In the genomic region with DNA sequence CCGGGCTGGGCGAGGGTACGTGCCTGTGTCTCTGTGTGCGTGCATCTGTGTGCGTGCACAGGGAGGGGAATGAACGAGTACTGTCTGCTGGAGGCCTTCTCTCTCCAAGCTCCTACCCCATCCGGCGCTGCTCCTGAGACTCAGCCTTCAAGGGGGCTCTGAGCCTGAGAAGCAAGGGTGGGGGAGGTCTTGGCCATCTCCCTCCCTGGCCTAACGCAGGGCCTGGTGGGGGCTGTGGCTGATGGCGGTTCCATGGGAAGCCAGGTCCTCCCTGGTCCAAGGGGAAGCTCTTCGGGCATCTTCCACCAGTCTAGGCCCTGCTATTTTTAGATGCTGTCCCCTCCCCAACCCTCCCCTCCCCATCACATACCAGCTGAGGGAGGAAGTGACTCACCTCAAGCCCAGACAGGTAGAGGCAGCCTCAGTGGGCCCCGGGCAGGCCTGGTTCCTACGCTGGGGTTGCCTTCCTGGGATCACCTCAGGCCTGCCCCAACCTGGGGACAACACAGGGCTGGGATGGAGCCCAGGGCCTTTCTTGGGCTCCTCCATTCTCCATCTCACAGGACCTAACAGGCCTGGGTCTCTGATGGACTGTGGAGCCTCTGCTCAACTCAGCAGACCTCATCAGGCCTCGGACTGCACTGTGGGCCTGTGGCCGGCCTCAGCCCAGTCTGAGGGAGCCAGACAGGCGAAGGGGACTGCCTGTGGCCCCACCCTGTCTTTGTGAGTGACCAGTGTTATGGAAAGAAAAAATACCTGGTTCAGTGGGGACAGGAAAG, we compare ENCODE assay signal across 1 cellular context.
A peak's percentile ranks its signal among the peaks of the same experiment; 100 is the strongest.
TF ChIP-seq lines count a peak whose summit lies in the region.

No MANE protein-coding gene starts in this region.

TF ChIP-seq in HepG2, 621 proteins besides CTCF, POLR2A, EP300 and RAD21 (continues in another document):
- no peak for TF ChIP-seq GTF3A (CRISPR knock-in tag; conservative IDR thresholded peaks at IDR 0.05)
- no peak for TF ChIP-seq NKX3-1 (CRISPR knock-in tag; IDR thresholded peaks at IDR 0.05)
- TF ChIP-seq ZNF713 (CRISPR knock-in tag; IDR thresholded peaks at IDR 0.05), result no peak
- TF ChIP-seq ZNF563 (CRISPR knock-in tag; IDR thresholded peaks at IDR 0.05), result no peak
- no peak for TF ChIP-seq EHMT2 (IDR thresholded peaks at IDR 0.05; ENCODE audit: borderline replicate concordance, low read depth, low read length)
- TF ChIP-seq, protein P1, sequence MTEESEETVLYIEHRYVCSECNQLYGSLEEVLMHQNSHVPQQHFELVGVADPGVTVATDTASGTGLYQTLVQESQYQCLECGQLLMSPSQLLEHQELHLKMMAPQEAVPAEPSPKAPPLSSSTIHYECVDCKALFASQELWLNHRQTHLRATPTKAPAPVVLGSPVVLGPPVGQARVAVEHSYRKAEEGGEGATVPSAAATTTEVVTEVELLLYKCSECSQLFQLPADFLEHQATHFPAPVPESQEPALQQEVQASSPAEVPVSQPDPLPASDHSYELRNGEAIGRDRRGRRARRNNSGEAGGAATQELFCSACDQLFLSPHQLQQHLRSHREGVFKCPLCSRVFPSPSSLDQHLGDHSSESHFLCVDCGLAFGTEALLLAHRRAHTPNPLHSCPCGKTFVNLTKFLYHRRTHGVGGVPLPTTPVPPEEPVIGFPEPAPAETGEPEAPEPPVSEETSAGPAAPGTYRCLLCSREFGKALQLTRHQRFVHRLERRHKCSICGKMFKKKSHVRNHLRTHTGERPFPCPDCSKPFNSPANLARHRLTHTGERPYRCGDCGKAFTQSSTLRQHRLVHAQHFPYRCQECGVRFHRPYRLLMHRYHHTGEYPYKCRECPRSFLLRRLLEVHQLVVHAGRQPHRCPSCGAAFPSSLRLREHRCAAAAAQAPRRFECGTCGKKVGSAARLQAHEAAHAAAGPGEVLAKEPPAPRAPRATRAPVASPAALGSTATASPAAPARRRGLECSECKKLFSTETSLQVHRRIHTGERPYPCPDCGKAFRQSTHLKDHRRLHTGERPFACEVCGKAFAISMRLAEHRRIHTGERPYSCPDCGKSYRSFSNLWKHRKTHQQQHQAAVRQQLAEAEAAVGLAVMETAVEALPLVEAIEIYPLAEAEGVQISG (CRISPR knock-in tag; IDR thresholded peaks at IDR 0.05), result no peak
- no peak for TF ChIP-seq SP2 (CRISPR knock-in tag; IDR thresholded peaks at IDR 0.05)
- no peak for TF ChIP-seq SRSF1 (optimal IDR thresholded peaks at IDR 0.05; ENCODE audit: low read depth, low read length)
- TF ChIP-seq ZNF121 (CRISPR knock-in tag; IDR thresholded peaks at IDR 0.05), result no peak
- no peak for TF ChIP-seq ATRX (CRISPR knock-in tag; IDR thresholded peaks at IDR 0.05; ENCODE audit: borderline replicate concordance)
- TF ChIP-seq ZNF326 (CRISPR knock-in tag; IDR thresholded peaks at IDR 0.05; ENCODE audit: borderline replicate concordance), result no peak
- no peak for TF ChIP-seq ZNF367 (CRISPR knock-in tag; IDR thresholded peaks at IDR 0.05; ENCODE audit: borderline replicate concordance)
- no peak for TF ChIP-seq AGO1 (IDR thresholded peaks at IDR 0.05; ENCODE audit: low read depth, low read length, poor library complexity, severe bottlenecking)
- TF ChIP-seq ZBTB38 (CRISPR knock-in tag; IDR thresholded peaks at IDR 0.05), result peak; percentile 89
- TF ChIP-seq EED (CRISPR knock-in tag; IDR thresholded peaks at IDR 0.05), result 0 out of 2 replicates have a peak, but pooled peaks have one; percentile 56
- TF ChIP-seq, protein P2, sequence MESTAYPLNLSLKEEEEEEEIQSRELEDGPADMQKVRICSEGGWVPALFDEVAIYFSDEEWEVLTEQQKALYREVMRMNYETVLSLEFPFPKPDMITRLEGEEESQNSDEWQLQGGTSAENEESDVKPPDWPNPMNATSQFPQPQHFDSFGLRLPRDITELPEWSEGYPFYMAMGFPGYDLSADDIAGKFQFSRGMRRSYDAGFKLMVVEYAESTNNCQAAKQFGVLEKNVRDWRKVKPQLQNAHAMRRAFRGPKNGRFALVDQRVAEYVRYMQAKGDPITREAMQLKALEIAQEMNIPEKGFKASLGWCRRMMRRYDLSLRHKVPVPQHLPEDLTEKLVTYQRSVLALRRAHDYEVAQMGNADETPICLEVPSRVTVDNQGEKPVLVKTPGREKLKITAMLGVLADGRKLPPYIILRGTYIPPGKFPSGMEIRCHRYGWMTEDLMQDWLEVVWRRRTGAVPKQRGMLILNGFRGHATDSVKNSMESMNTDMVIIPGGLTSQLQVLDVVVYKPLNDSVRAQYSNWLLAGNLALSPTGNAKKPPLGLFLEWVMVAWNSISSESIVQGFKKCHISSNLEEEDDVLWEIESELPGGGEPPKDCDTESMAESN (CRISPR knock-in tag; conservative IDR thresholded peaks at IDR 0.05), result no peak
- TF ChIP-seq, protein P3, sequence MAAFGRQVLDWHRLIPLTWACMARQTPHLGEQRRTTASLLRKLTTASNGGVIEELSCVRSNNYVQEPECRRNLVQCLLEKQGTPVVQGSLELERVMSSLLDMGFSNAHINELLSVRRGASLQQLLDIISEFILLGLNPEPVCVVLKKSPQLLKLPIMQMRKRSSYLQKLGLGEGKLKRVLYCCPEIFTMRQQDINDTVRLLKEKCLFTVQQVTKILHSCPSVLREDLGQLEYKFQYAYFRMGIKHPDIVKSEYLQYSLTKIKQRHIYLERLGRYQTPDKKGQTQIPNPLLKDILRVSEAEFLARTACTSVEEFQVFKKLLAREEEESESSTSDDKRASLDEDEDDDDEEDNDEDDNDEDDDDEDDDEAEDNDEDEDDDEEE (CRISPR knock-in tag; IDR thresholded peaks at IDR 0.05), result no peak
- no peak for TF ChIP-seq ZNF777 (CRISPR knock-in tag; IDR thresholded peaks at IDR 0.05)
- no peak for TF ChIP-seq TBL1XR1 (IDR thresholded peaks at IDR 0.05; ENCODE audit: borderline replicate concordance, low read length, partially characterized antibody)
- TF ChIP-seq, protein P4, sequence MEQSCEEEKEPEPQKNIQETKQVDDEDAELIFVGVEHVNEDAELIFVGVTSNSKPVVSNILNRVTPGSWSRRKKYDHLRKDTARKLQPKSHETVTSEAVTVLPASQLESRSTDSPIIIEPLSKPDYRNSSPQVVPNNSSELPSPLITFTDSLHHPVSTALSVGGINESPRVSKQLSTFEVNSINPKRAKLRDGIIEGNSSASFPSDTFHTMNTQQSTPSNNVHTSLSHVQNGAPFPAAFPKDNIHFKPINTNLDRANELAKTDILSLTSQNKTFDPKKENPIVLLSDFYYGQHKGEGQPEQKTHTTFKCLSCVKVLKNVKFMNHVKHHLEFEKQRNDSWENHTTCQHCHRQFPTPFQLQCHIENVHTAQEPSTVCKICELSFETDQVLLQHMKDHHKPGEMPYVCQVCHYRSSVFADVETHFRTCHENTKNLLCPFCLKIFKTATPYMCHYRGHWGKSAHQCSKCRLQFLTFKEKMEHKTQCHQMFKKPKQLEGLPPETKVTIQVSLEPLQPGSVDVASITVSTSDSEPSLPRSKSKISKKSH (CRISPR knock-in tag; IDR thresholded peaks at IDR 0.05; ENCODE audit: borderline replicate concordance), result peak; percentile 65; the same call in 1 of the 2 replicates
- TF ChIP-seq, protein P5, sequence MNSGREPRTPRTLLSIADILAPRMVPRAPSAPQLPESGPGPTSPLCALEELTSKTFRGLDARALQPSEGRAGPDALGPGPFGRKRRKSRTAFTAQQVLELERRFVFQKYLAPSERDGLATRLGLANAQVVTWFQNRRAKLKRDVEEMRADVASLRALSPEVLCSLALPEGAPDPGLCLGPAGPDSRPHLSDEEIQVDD (CRISPR knock-in tag; IDR thresholded peaks at IDR 0.05; ENCODE audit: borderline replicate concordance), result no peak
- no peak for TF ChIP-seq RFX1 (IDR thresholded peaks at IDR 0.05)
- TF ChIP-seq KMT2B (CRISPR knock-in tag; IDR thresholded peaks at IDR 0.05), result no peak
- no peak for TF ChIP-seq ZNF549 (CRISPR knock-in tag; IDR thresholded peaks at IDR 0.05)
- TF ChIP-seq, protein P6, sequence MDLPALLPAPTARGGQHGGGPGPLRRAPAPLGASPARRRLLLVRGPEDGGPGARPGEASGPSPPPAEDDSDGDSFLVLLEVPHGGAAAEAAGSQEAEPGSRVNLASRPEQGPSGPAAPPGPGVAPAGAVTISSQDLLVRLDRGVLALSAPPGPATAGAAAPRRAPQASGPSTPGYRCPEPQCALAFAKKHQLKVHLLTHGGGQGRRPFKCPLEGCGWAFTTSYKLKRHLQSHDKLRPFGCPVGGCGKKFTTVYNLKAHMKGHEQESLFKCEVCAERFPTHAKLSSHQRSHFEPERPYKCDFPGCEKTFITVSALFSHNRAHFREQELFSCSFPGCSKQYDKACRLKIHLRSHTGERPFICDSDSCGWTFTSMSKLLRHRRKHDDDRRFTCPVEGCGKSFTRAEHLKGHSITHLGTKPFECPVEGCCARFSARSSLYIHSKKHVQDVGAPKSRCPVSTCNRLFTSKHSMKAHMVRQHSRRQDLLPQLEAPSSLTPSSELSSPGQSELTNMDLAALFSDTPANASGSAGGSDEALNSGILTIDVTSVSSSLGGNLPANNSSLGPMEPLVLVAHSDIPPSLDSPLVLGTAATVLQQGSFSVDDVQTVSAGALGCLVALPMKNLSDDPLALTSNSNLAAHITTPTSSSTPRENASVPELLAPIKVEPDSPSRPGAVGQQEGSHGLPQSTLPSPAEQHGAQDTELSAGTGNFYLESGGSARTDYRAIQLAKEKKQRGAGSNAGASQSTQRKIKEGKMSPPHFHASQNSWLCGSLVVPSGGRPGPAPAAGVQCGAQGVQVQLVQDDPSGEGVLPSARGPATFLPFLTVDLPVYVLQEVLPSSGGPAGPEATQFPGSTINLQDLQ (CRISPR knock-in tag; IDR thresholded peaks at IDR 0.05), result no peak
- TF ChIP-seq ATF7-NPFF (CRISPR knock-in tag; IDR thresholded peaks at IDR 0.05; ENCODE audit: low read depth), result no peak
- no peak for TF ChIP-seq FOXJ3 (CRISPR knock-in tag; IDR thresholded peaks at IDR 0.05; ENCODE audit: borderline replicate concordance)
- TF ChIP-seq, protein P7, sequence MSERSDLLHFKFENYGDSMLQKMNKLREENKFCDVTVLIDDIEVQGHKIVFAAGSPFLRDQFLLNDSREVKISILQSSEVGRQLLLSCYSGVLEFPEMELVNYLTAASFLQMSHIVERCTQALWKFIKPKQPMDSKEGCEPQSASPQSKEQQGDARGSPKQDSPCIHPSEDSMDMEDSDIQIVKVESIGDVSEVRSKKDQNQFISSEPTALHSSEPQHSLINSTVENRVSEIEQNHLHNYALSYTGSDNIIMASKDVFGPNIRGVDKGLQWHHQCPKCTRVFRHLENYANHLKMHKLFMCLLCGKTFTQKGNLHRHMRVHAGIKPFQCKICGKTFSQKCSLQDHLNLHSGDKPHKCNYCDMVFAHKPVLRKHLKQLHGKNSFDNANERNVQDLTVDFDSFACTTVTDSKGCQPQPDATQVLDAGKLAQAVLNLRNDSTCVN (CRISPR knock-in tag; IDR thresholded peaks at IDR 0.05; ENCODE audit: borderline replicate concordance), result no peak
- TF ChIP-seq, protein P8, sequence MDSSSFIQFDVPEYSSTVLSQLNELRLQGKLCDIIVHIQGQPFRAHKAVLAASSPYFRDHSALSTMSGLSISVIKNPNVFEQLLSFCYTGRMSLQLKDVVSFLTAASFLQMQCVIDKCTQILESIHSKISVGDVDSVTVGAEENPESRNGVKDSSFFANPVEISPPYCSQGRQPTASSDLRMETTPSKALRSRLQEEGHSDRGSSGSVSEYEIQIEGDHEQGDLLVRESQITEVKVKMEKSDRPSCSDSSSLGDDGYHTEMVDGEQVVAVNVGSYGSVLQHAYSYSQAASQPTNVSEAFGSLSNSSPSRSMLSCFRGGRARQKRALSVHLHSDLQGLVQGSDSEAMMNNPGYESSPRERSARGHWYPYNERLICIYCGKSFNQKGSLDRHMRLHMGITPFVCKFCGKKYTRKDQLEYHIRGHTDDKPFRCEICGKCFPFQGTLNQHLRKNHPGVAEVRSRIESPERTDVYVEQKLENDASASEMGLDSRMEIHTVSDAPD (CRISPR knock-in tag; IDR thresholded peaks at IDR 0.05), result no peak
- no peak for TF ChIP-seq POLR2AphosphoS5 (IDR thresholded peaks at IDR 0.05; ENCODE audit: low read depth, low read length)
- no peak for TF ChIP-seq FOXM1 (CRISPR knock-in tag; IDR thresholded peaks at IDR 0.05)
- TF ChIP-seq, protein P9, sequence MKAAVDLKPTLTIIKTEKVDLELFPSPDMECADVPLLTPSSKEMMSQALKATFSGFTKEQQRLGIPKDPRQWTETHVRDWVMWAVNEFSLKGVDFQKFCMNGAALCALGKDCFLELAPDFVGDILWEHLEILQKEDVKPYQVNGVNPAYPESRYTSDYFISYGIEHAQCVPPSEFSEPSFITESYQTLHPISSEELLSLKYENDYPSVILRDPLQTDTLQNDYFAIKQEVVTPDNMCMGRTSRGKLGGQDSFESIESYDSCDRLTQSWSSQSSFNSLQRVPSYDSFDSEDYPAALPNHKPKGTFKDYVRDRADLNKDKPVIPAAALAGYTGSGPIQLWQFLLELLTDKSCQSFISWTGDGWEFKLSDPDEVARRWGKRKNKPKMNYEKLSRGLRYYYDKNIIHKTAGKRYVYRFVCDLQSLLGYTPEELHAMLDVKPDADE (CRISPR knock-in tag; IDR thresholded peaks at IDR 0.05), result no peak
- TF ChIP-seq, protein P10, sequence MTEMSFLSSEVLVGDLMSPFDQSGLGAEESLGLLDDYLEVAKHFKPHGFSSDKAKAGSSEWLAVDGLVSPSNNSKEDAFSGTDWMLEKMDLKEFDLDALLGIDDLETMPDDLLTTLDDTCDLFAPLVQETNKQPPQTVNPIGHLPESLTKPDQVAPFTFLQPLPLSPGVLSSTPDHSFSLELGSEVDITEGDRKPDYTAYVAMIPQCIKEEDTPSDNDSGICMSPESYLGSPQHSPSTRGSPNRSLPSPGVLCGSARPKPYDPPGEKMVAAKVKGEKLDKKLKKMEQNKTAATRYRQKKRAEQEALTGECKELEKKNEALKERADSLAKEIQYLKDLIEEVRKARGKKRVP (CRISPR knock-in tag; IDR thresholded peaks at IDR 0.05), result peak in 1 of 2 experiments; percentile 35; a peak in 1 of 4 replicates
- TF ChIP-seq FOSL2 (CRISPR knock-in tag; IDR thresholded peaks at IDR 0.05), result peak; percentile 43; the same call in 1 of the 2 replicates
- no peak for TF ChIP-seq MZF1 (CRISPR knock-in tag; IDR thresholded peaks at IDR 0.05; ENCODE audit: borderline replicate concordance)
- TF ChIP-seq ZNF879 (CRISPR knock-in tag; IDR thresholded peaks at IDR 0.05), result no peak
- TF ChIP-seq, protein P11, sequence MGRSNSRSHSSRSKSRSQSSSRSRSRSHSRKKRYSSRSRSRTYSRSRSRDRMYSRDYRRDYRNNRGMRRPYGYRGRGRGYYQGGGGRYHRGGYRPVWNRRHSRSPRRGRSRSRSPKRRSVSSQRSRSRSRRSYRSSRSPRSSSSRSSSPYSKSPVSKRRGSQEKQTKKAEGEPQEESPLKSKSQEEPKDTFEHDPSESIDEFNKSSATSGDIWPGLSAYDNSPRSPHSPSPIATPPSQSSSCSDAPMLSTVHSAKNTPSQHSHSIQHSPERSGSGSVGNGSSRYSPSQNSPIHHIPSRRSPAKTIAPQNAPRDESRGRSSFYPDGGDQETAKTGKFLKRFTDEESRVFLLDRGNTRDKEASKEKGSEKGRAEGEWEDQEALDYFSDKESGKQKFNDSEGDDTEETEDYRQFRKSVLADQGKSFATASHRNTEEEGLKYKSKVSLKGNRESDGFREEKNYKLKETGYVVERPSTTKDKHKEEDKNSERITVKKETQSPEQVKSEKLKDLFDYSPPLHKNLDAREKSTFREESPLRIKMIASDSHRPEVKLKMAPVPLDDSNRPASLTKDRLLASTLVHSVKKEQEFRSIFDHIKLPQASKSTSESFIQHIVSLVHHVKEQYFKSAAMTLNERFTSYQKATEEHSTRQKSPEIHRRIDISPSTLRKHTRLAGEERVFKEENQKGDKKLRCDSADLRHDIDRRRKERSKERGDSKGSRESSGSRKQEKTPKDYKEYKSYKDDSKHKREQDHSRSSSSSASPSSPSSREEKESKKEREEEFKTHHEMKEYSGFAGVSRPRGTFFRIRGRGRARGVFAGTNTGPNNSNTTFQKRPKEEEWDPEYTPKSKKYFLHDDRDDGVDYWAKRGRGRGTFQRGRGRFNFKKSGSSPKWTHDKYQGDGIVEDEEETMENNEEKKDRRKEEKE (IDR thresholded peaks at IDR 0.05), result no peak
- no peak for TF ChIP-seq FIP1L1 (IDR thresholded peaks at IDR 0.05; ENCODE audit: borderline replicate concordance, insufficient read depth, low read depth, low read length)
- 0 out of 2 replicates have a peak, but pooled peaks have one; percentile 37 for TF ChIP-seq MEF2D (CRISPR knock-in tag; IDR thresholded peaks at IDR 0.05)
